Comparison of ENCODE assay signal across 8 cellular contexts in genomic region chr18:21179590-21180220, GRCh38.
DNase-seq lines count a peak whose midpoint lies in the region; ATAC-seq and TF ChIP-seq lines count a peak whose summit lies in the region.

No MANE protein-coding gene starts in this region.

- ATAC-seq in GM21529 (IDR thresholded peaks at IDR 0.05; ENCODE audit: unreplicated experiment): peak; percentile 63
- ATAC-seq in activated naive CD4-positive, alpha-beta T cell treated with anti-CD3 and anti-CD28 coated beads, Interleukin-2, amount 50 U/mL, for 72 hours: peak; percentile 54 to 62
- ATAC-seq in HG02678 (IDR thresholded peaks at IDR 0.05; ENCODE audit: unreplicated experiment): no peak

- peak; percentile 67 to 80 for TF ChIP-seq CTCF in right atrium auricular region (IDR thresholded peaks at IDR 0.05)

- peak; percentile 72 for DNase-seq in EH (ENCODE audit: low read depth)
- DNase-seq in LoVo (ENCODE audit: low spot score): peak; percentile 64
- peak; percentile 41 to 63 for DNase-seq in SHP77 (lab: John Stamatoyannopoulos, UW)
- peak in 1 of 2 donors; percentile 57 for DNase-seq in activated naive CD4-positive, alpha-beta T cell treated with anti-CD3 and anti-CD28 coated beads, Interleukin-2, amount 50 U/mL, for 72 hours (ENCODE audit: low spot score in 2 of 2)
- DNase-seq in right atrium auricular region (ENCODE audit: low spot score): no peak
- DNase-seq in skeletal muscle cell (ENCODE audit: low read depth): peak; percentile 13

- H3K4me3 ChIP-seq in right atrium auricular region (no peak overlapping the region), skeletal muscle cell (ENCODE audit: low read depth, low read length) (no peak overlapping the region)

- no peaks in the 10 kb centered on the region for H3K36me3 Mint-ChIP-seq in activated naive CD4-positive, alpha-beta T cell treated with anti-CD3 and anti-CD28 coated beads, Interleukin-2, amount 50 U/mL, for 72 hours

- no peaks in the 10 kb centered on the region for H3K4me1 ChIP-seq in right atrium auricular region

- H3K9me3 ChIP-seq in right atrium auricular region: no peaks in the 10 kb centered on the region

- no peaks in the 10 kb centered on the region for H3K9me3 Mint-ChIP-seq in activated naive CD4-positive, alpha-beta T cell treated with anti-CD3 and anti-CD28 coated beads, Interleukin-2, amount 50 U/mL, for 72 hours

- H3K27ac ChIP-seq in right atrium auricular region: no peak overlapping the region

- no peaks in the 10 kb centered on the region for H3K36me3 ChIP-seq in right atrium auricular region

- no peak overlapping the region for H3K27ac Mint-ChIP-seq in activated naive CD4-positive, alpha-beta T cell treated with anti-CD3 and anti-CD28 coated beads, Interleukin-2, amount 50 U/mL, for 72 hours

- H3K27me3 ChIP-seq in right atrium auricular region: no peaks in the 10 kb centered on the region
